18 cellular contexts compared by ENCODE assay signal in the genomic region with DNA sequence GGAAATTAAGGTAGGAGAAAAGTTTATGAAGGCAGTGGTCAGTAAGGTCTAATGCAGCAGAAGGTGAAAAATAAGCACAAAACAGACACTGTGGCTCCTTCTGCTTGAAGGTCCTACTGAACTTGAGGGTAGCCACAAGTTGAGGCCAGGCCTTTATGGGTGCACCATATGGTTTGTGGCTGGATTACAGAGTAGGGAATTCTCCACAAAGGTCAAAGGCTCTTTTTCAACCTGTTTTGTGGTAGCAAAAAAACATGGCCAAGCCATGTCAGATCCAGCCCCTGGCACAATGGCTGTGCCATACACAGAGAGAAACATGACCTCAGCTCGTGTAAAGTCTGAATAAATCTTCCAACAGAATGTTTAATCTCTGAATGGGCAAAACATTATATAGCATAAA.
"Had no signal": no experiment of that assay in that cellular context is flagged by ENCODE, and none has a peak within 500 bp of the region (broad histone marks: within the 10 kb centered on the region; RNA-seq: fewer than 3 reads in every experiment).

No MANE protein-coding gene starts in this region.

- H3K4me3 ChIP-seq: coronary artery, heart left ventricle, lung, skin epidermis, stomach, thoracic aorta, transverse colon had no signal

- DNase-seq: effector CD8-positive, alpha-beta T cell; foreskin melanocyte; heart left ventricle; hippocampal formation; left colon; left ventricle myocardium superior; mesenchymal stem cell; naive thymus-derived CD4-positive, alpha-beta T cell; nephron progenitor cell; stimulated activated CD4-positive, alpha-beta T cell treated with anti-CD3 and anti-CD28 coated beads, Interleukin-2, amount 100 ng/mL, for 24 hours; stimulated activated naive CD4-positive, alpha-beta T cell; stomach; substantia nigra; transverse colon had no signal

- H3K9me3 ChIP-seq: heart left ventricle, stomach, thoracic aorta, transverse colon had no signal

- H3K4me1 ChIP-seq: heart left ventricle, stomach, transverse colon had no signal

- H3K27ac ChIP-seq: coronary artery, heart left ventricle, skin epidermis, stomach, thoracic aorta, transverse colon had no signal

- H3K36me3 ChIP-seq: heart left ventricle, stomach, thoracic aorta, transverse colon had no signal

- H3K27me3 ChIP-seq: heart left ventricle, stomach, transverse colon had no signal
